Comparison of ENCODE assay signal across 19 cellular contexts in the genomic region with DNA sequence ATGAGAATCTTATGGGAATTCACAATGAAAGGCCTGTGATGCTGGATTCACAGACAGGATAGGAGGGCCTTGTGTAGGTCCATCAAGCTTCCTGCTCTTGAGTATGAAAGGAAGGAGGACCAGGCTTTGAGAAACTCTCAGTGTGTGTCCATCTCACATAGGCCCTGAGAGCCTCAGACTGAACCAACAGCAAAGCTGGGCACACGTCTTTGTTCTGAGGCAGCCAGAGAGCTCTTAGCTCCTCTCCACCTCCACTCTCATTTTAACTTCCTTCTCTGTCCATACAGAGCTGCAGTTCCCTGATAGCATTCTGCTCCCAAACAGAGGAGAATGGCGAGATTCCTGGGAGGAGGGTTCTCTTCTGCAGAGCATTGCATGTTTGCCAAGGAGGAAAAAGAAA.
"Had no signal": no experiment of that assay in that cellular context is flagged by ENCODE, and none has a peak within 500 bp of the region (broad histone marks: within the 10 kb centered on the region; RNA-seq: fewer than 3 reads in every experiment).

No MANE protein-coding gene starts in this region.

- H3K79me2 ChIP-seq: parathyroid adenoma had no signal

- H3K9me3 ChIP-seq: adrenal gland had no signal

- H3K9ac ChIP-seq: parathyroid adenoma had no signal

- FAIRE-seq: bronchial epithelial cell, kidney had no signal

- H3K27me3 ChIP-seq: adrenal gland, sigmoid colon had no signal

- H3K27ac ChIP-seq: adrenal gland, parathyroid adenoma, sigmoid colon had no signal

- H3K36me3 ChIP-seq: adrenal gland, sigmoid colon had no signal

- H2AFZ ChIP-seq: parathyroid adenoma had no signal

- DNase-seq: activated CD4-positive, alpha-beta memory T cell treated with anti-CD3 and anti-CD28 coated beads for 36 hours; activated CD4-positive, alpha-beta T cell treated with anti-CD3 and anti-CD28 coated beads for 36 hours; activated gamma-delta T cell treated with Interleukin-2 at 50 U/mL for 16 hours; activated T-cell treated with anti-CD3 and anti-CD28 coated beads for 4 hours; adrenal gland; effector memory CD4-positive, alpha-beta T cell; foreskin fibroblast; hippocampal formation; kidney; mammary epithelial cell; mucosa of descending colon; naive B cell; sigmoid colon; stimulated activated CD8-positive, alpha-beta memory T cell treated with anti-CD3 and anti-CD28 coated beads, Interleukin-4, amount 100 ng/mL, for 48 hours; stimulated activated naive CD4-positive, alpha-beta T cell treated with Interleukin-2 at 50 U/mL for 16 hours had no signal

- H3K4me3 ChIP-seq: adrenal gland, mucosa of descending colon, sigmoid colon had no signal

- H3K4me1 ChIP-seq: adrenal gland, parathyroid adenoma, sigmoid colon had no signal

- ATAC-seq: activated CD4-positive, alpha-beta T cell treated with anti-CD3 and anti-CD28 coated beads for 36 hours; activated naive CD4-positive, alpha-beta T cell treated with anti-CD3 and anti-CD28 coated beads, Interleukin-2, amount 50 U/mL, for 72 hours; left lobe of liver; mucosa of descending colon had no signal
